2 cellular contexts compared by ENCODE assay signal in genomic region chrX:1261285-1261684, GRCh38.
A peak's percentile ranks its signal among the peaks of the same experiment; 100 is the strongest.
TF ChIP-seq lines count a peak whose summit lies in the region.

No MANE protein-coding gene starts in this region.

TF ChIP-seq in GM23338, 12 proteins besides CTCF, POLR2A, EP300 and RAD21:
- no peak for TF ChIP-seq EZH2 (IDR thresholded peaks at IDR 0.05; ENCODE audit: low read depth, unreplicated experiment)
- no peak for TF ChIP-seq POLR2AphosphoS5 (IDR thresholded peaks at IDR 0.05; ENCODE audit: low read depth)
- TF ChIP-seq ZNF331 (CRISPR knock-in tag; IDR thresholded peaks at IDR 0.05; ENCODE audit: low read depth), result no peak
- no peak for TF ChIP-seq ZNF462 (CRISPR knock-in tag; IDR thresholded peaks at IDR 0.05)
- no peak for TF ChIP-seq STAT1 (IDR thresholded peaks at IDR 0.05; ENCODE audit: unreplicated experiment)
- TF ChIP-seq REST (IDR thresholded peaks at IDR 0.05; ENCODE audit: unreplicated experiment), result no peak
- no peak for TF ChIP-seq ZNF114 (CRISPR knock-in tag; IDR thresholded peaks at IDR 0.05)
- TF ChIP-seq JUNB (IDR thresholded peaks at IDR 0.05; ENCODE audit: unreplicated experiment), result no peak
- no peak for TF ChIP-seq ETS1 (IDR thresholded peaks at IDR 0.05)
- no peak for TF ChIP-seq EZH2phosphoT487 (IDR thresholded peaks at IDR 0.05; ENCODE audit: unreplicated experiment)
- TF ChIP-seq NANOG (IDR thresholded peaks at IDR 0.05; ENCODE audit: borderline replicate concordance), result no peak
- no peak for TF ChIP-seq CREB1 (CRISPR knock-in tag; IDR thresholded peaks at IDR 0.05; ENCODE audit: low read depth)
TF ChIP-seq in GM23338: peak in this region for 0.

TF ChIP-seq in H1, 55 proteins besides CTCF, POLR2A, EP300 and RAD21:
- TF ChIP-seq CHD7 (IDR thresholded peaks at IDR 0.05; ENCODE audit: insufficient replicate concordance, low read length), result no peak
- TF ChIP-seq NANOG (IDR thresholded peaks at IDR 0.05; ENCODE audit: insufficient read depth, low read depth, low read length, poor library complexity, severe bottlenecking), result peak; percentile 67
- 0 out of 2 replicates have a peak, but pooled peaks have one; percentile 30 for TF ChIP-seq TCF12 (IDR thresholded peaks at IDR 0.05; ENCODE audit: low read depth, low read length)
- peak; percentile 31; the same call in 1 of the 2 replicates for TF ChIP-seq CHD1 (IDR thresholded peaks at IDR 0.05; ENCODE audit: low read depth, low read length)
